ENCODE assay signal across 8 cellular contexts in the genomic region with DNA sequence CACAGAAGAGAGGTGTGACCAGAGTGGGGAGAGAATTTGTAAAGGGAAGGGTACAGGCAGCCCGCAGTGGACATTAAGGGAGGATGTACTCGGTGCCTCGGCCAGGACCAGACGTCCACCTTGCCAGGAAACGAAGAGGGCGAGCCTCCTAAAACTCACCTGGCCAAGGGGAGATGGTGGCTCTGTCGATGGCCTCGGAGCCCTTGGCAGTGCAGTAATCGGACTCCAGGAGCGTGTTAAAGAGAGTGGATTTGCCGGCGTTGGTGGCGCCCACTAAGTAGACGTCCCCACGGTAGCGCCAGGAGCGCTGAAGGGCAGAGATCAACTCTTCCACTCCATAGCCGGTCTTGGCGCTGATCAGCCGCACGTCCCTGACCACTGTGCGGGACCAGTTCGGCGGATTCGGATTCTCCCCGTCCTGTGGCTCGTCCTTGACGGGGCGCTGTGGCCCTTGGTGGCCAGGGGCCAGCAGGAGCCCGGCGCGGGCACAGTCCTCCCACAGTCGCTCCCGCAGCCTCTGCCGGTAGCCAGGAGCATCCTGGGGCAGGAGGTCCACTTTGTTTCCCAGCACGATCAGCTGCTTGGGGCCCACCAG. TPM values are rescaled to one million over a fixed set of nuclear protein-coding genes. Genes with fewer than 3 reads are reported as not detected.
DNase-seq lines count a peak whose midpoint lies in the region; ATAC-seq, FAIRE-seq and TF ChIP-seq lines count a peak whose summit lies in the region.

No MANE protein-coding gene starts in this region.

- H3K36me3 Mint-ChIP-seq in CD4-positive, alpha-beta memory T cell = peaks cover 29 to 50% of the 10 kb centered on the region in 2 donors

- POLR2A ChIA-PET in CD4-positive, alpha-beta memory T cell (lab: Charles Lee; ENCODE audit: partially characterized antibody) = interaction anchor here (1.2 to 4.7 kb wide), 8 partner anchors 13 to 1028 kb away, joined by 3 to 192 read pairs (median 22); a partner anchor contains a TSS

- H3K9me1 ChIP-seq in keratinocyte (ENCODE audit: control insufficient read depth, extremely low read depth, insufficient read depth, low read length) = no peaks in the 10 kb centered on the region

- no peak for TF ChIP-seq POLR2A in suprapubic skin (IDR thresholded peaks at IDR 0.05)

- peaks cover 45% of the 10 kb centered on the region for H3K4me1 ChIP-seq in CD4-positive, alpha-beta memory T cell (ENCODE audit: insufficient read depth, low read length)
- no peaks in the 10 kb centered on the region for H3K4me1 ChIP-seq in HUES48 (ENCODE audit: control insufficient read depth, insufficient read depth, low read length)
- peaks cover 5 to 10% of the 10 kb centered on the region in 2 donors for H3K4me1 ChIP-seq in ascending aorta
- H3K4me1 ChIP-seq in keratinocyte (ENCODE audit: control insufficient read depth, extremely low read depth, insufficient read depth, low read length) = peaks cover 14% of the 10 kb centered on the region
- H3K4me1 ChIP-seq in suprapubic skin = peaks cover 46% of the 10 kb centered on the region

- peaks cover 76% of the 10 kb centered on the region for H3K79me2 ChIP-seq in keratinocyte (ENCODE audit: control insufficient read depth, insufficient read depth, low read length)

- peaks cover 23 to 78% (median 43%) of the 10 kb centered on the region in 4 donors for H3K4me1 Mint-ChIP-seq in CD4-positive, alpha-beta memory T cell

- H3K27me3 Mint-ChIP-seq in CD4-positive, alpha-beta memory T cell = no peaks in the 10 kb centered on the region

- 4% methylated on average over 12 of the region's 36 CpGs for WGBS in suprapubic skin

- H3K36me3 ChIP-seq in CD4-positive, alpha-beta memory T cell (ENCODE audit: insufficient read depth, low read length) = peaks cover 23% of the 10 kb centered on the region
- H3K36me3 ChIP-seq in HUES48 (ENCODE audit: control insufficient read depth, insufficient read depth, low read length) (peaks cover 29% of the 10 kb centered on the region), ascending aorta (peaks cover 19 to 31% of the 10 kb centered on the region in 2 donors), keratinocyte (ENCODE audit: control insufficient read depth in 2 of 2, extremely low read depth in 1 of 2, insufficient read depth in 2 of 2, low read length in 2 of 2) (peaks cover 15 to 21% of the 10 kb centered on the region in 2 experiments), suprapubic skin (peaks cover 34% of the 10 kb centered on the region)

- H2AFZ ChIP-seq in keratinocyte (ENCODE audit: control insufficient read depth, low read length) = peak overlapping the region; percentile 95

- intact Hi-C loops in CD4-positive, alpha-beta memory T cell (cut with micrococcal nuclease) = loop anchor here (2.0 to 5.0 kb wide), 5 partner anchors 186 to 1579 kb away; a partner anchor contains a TSS
- intact Hi-C loops in ascending aorta (cut with DNase I) = loop anchor here (2.0 to 5.0 kb wide), 5 partner anchors 61 to 1579 kb away; a partner anchor contains a TSS

- CTCF ChIA-PET in CD4-positive, alpha-beta memory T cell (lab: Charles Lee; ENCODE audit: partially characterized antibody) = interaction anchor here (1.0 to 3.6 kb wide), 5 partner anchors 13 to 66 kb away, joined by 3 to 24 read pairs (median 5); no protein-coding TSS in a partner anchor

- peak overlapping the region; percentile 70 for H3K4me2 ChIP-seq in keratinocyte (ENCODE audit: control insufficient read depth, extremely low read depth, insufficient read depth, low read depth, low read length)

- H3K27ac ChIP-seq in CD4-positive, alpha-beta memory T cell (ENCODE audit: low read depth, low read length) = peak overlapping the region; percentile 85
- no peak overlapping the region for H3K27ac ChIP-seq in HUES48 (ENCODE audit: low read depth, low read length)
- peak overlapping the region; percentile 90 to 94 for H3K27ac ChIP-seq in ascending aorta
- H3K27ac ChIP-seq in keratinocyte (ENCODE audit: control insufficient read depth, insufficient read depth, low read length) = peak overlapping the region; percentile 90
- H3K27ac ChIP-seq in suprapubic skin = peak overlapping the region; percentile 93

- peak in 1 of 5 donors; percentile 5 for DNase-seq in CD4-positive, alpha-beta memory T cell
- DNase-seq in ascending aorta (ENCODE audit: low spot score in 2 of 2) = no peak
- no peak for DNase-seq in keratinocyte (ENCODE audit: low read depth, low spot score)
- DNase-seq in suprapubic skin (ENCODE audit: low spot score in 2 of 2) = peak in 1 of 2 donors; percentile 73
- DNase-seq in NCI-H510A (lab: John Stamatoyannopoulos, UW) = no peak

- H3K9me3 ChIP-seq in CD4-positive, alpha-beta memory T cell (ENCODE audit: control insufficient read depth in 1 of 2, low read length in 2 of 2) = no peaks in the 10 kb centered on the region
- no peaks in the 10 kb centered on the region for H3K9me3 ChIP-seq in HUES48 (ENCODE audit: control insufficient read depth, insufficient read depth, low read length)
- peaks cover 0 to 8% of the 10 kb centered on the region in 2 donors for H3K9me3 ChIP-seq in ascending aorta
- no peaks in the 10 kb centered on the region for H3K9me3 ChIP-seq in keratinocyte (ENCODE audit: control insufficient read depth, low read depth, low read length)
- peaks cover 4% of the 10 kb centered on the region for H3K9me3 ChIP-seq in suprapubic skin

- no peaks in the 10 kb centered on the region for H3K27me3 ChIP-seq in CD4-positive, alpha-beta memory T cell (ENCODE audit: insufficient read depth, low read length)
- H3K27me3 ChIP-seq in HUES48 (ENCODE audit: control insufficient read depth, insufficient read depth, low read length) = no peaks in the 10 kb centered on the region
- no peaks in the 10 kb centered on the region for H3K27me3 ChIP-seq in ascending aorta
- no peaks in the 10 kb centered on the region for H3K27me3 ChIP-seq in keratinocyte (ENCODE audit: control insufficient read depth, extremely low read depth, insufficient read depth, low read length)
- no peaks in the 10 kb centered on the region for H3K27me3 ChIP-seq in suprapubic skin

- ATAC-seq in HG03280 (IDR thresholded peaks at IDR 0.05; ENCODE audit: unreplicated experiment) = no peak
- no peak for ATAC-seq in GM19328 (IDR thresholded peaks at IDR 0.05; ENCODE audit: unreplicated experiment)

- peak overlapping the region; percentile 57 to 90 (median 81) for H3K27ac Mint-ChIP-seq in CD4-positive, alpha-beta memory T cell

- peaks cover 0 to 9% (median 0%) of the 10 kb centered on the region in 8 donors for H3K9me3 Mint-ChIP-seq in CD4-positive, alpha-beta memory T cell

- H3K4me3 ChIP-seq in CD4-positive, alpha-beta memory T cell (ENCODE audit: low read length in 2 of 2) = peak overlapping the region; percentile 96 to 100
- peak overlapping the region; percentile 99 for H3K4me3 ChIP-seq in HUES48 (ENCODE audit: low read depth, low read length)
- peak overlapping the region; percentile 84 to 91 for H3K4me3 ChIP-seq in ascending aorta
- peak overlapping the region; percentile 86 to 99 (median 97) for H3K4me3 ChIP-seq in keratinocyte (ENCODE audit: control insufficient read depth in 2 of 3, extremely low read depth in 1 of 3, insufficient read depth in 2 of 3, low read depth in 1 of 3, low read length in 3 of 3)
- H3K4me3 ChIP-seq in suprapubic skin = peak overlapping the region; percentile 69

- peaks cover 5% of the 10 kb centered on the region for H4K20me1 ChIP-seq in keratinocyte (ENCODE audit: control insufficient read depth, extremely low read depth, insufficient read depth, low read length)

- TF ChIP-seq EP300 in suprapubic skin (IDR thresholded peaks at IDR 0.05) = no peak

- no peak for FAIRE-seq in keratinocyte (lab: Jason Lieb, UNC)

- TF ChIP-seq CTCF in ascending aorta (IDR thresholded peaks at IDR 0.05) (no peak), keratinocyte (optimal IDR thresholded peaks at IDR 0.05 in 1 of 3, IDR thresholded peaks at IDR 0.05 in 1 of 3, conservative IDR thresholded peaks at IDR 0.05 in 1 of 3; ENCODE audit: extremely low read depth in 1 of 3, insufficient read depth in 2 of 3, low read length in 3 of 3) (no peak), suprapubic skin (IDR thresholded peaks at IDR 0.05) (no peak)

- dilution Hi-C loops in keratinocyte (cut with MboI; ENCODE audit: extremely low pct_ligation_motif_present, low sequenced_read_pairs) = no loop called here

- peak overlapping the region; percentile 33; the same call in 1 of the 2 replicates for H3K9ac ChIP-seq in HUES48 (ENCODE audit: low read depth, low read length)
- peak overlapping the region; percentile 98 for H3K9ac ChIP-seq in keratinocyte (ENCODE audit: control insufficient read depth, extremely low read depth, insufficient read depth, low read length)

- peak overlapping the region; percentile 96 to 100 (median 99) for H3K4me3 Mint-ChIP-seq in CD4-positive, alpha-beta memory T cell

RNA-seq across cellular contexts. Expression of a gene that starts 1.0 kb away (rescaled TPM):
- total RNA-seq in CD4-positive, alpha-beta memory T cell = 10 to 100 TPM; 20.1 to 20.4 TPM
- 10 to 100 TPM; 17.5 to 21.6 TPM for polyA plus RNA-seq in CD4-positive, alpha-beta memory T cell
- total RNA-seq in ascending aorta (36.6 TPM), suprapubic skin (10 to 100 TPM; 26.8 to 32.3 (median 30.1) TPM)
- 12.9 to 15.5 TPM (median 14.2 TPM) in 3 replicates for polyA plus RNA-seq in keratinocyte
- 14.2 TPM for polyA plus RNA-seq in keratinocyte (2011; ENCODE audit: low read depth)
- 14.1 and 17.6 TPM in 2 replicates for polyA plus RNA-seq in keratinocyte (2011; cell fraction: cytosol; rRNA removed)
- polyA plus RNA-seq in keratinocyte (2011; cell fraction: nucleus; rRNA removed) = 11.5 and 12.8 TPM in 2 replicates
- 10.5 and 13.5 TPM in 2 replicates for polyA plus RNA-seq in keratinocyte (2012; ENCODE audit: low replicate concordance)
- polyA minus RNA-seq in keratinocyte = 6.8 to 7.6 TPM (median 6.9 TPM) in 3 replicates
- 14.8 TPM for polyA minus RNA-seq in keratinocyte (2011; cell fraction: cytosol; rRNA and poly(A)+ RNA removed)
- 8.2 and 8.6 TPM in 2 replicates for polyA minus RNA-seq in keratinocyte (2011; cell fraction: nucleus; rRNA and poly(A)+ RNA removed)

RNA-seq across cellular contexts. Expression of a gene that starts 2.3 kb away (rescaled TPM):
- total RNA-seq in CD4-positive, alpha-beta memory T cell = 100 to 1,000 TPM; 127 to 136 TPM
- 10 to 100 TPM; 53.6 to 69.8 TPM for polyA plus RNA-seq in CD4-positive, alpha-beta memory T cell
- total RNA-seq in ascending aorta (23.4 TPM), suprapubic skin (100 to 1,000 TPM in 1 of 4 donors, 10 to 100 TPM in 3; 55.5 to 111 (median 61.5) TPM)
- 86.7 to 153 TPM (median 110 TPM) in 3 replicates for polyA plus RNA-seq in keratinocyte
- 293 TPM for polyA plus RNA-seq in keratinocyte (2011; ENCODE audit: low read depth)
- polyA plus RNA-seq in keratinocyte (2011; cell fraction: cytosol; rRNA removed) = 43.1 and 82.7 TPM in 2 replicates
- polyA plus RNA-seq in keratinocyte (2011; cell fraction: nucleus; rRNA removed) = 180 and 261 TPM in 2 replicates
- polyA plus RNA-seq in keratinocyte (2012; ENCODE audit: low replicate concordance) = 67.3 and 87.7 TPM in 2 replicates
- polyA minus RNA-seq in keratinocyte = 28.8 to 128 TPM (median 69.8 TPM) in 3 replicates
- 43.2 TPM for polyA minus RNA-seq in keratinocyte (2011; cell fraction: cytosol; rRNA and poly(A)+ RNA removed)
- polyA minus RNA-seq in keratinocyte (2011; cell fraction: nucleus; rRNA and poly(A)+ RNA removed) = 75.8 and 129 TPM in 2 replicates
